In genomic region chr6:7911345-7911725, GRCh38 we compare ENCODE assay signal across 8 cellular contexts. TPM values are rescaled to one million over a fixed set of nuclear protein-coding genes. Genes with fewer than 3 reads are reported as not detected.
DNase-seq lines count a peak whose midpoint lies in the region; ATAC-seq and TF ChIP-seq lines count a peak whose summit lies in the region.

No MANE protein-coding gene starts in this region.

- DNase-seq in activated naive CD4-positive, alpha-beta T cell treated with anti-CD3 and anti-CD28 coated beads for 36 hours, result no peak
- DNase-seq in activated naive CD4-positive, alpha-beta T cell treated with anti-CD3 and anti-CD28 coated beads, Interleukin-2, amount 50 U/mL, for 72 hours (ENCODE audit: low spot score in 2 of 2), result no peak
- no peak for DNase-seq in activated naive CD8-positive, alpha-beta T cell treated with anti-CD3 and anti-CD28 coated beads, Interleukin-2, amount 50 U/mL, for 24 hours
- DNase-seq in kidney epithelial cell (ENCODE audit: low read depth), result no peak
- no peak for DNase-seq in tibial artery
- DNase-seq in NCI-H1436 treated with DMSO at 0.1 percent for 48 hours (lab: John Stamatoyannopoulos, UW), result no peak

- H3K36me3 ChIP-seq in kidney epithelial cell (ENCODE audit: control insufficient read depth, insufficient read depth, low read length) (no peaks in the 10 kb centered on the region), tibial artery (no peaks in the 10 kb centered on the region)

- intact Hi-C loops in activated naive CD4-positive, alpha-beta T cell treated with anti-CD3 and anti-CD28 coated beads for 36 hours (cut with micrococcal nuclease), result loop anchor here (5.0 to 10.0 kb wide), 4 partner anchors 91 to 599 kb away; partner anchors contain the start of genes SLC35B3 and SSR1
- intact Hi-C loops in tibial artery (cut with DNase I; ENCODE audit: low total_unique reads), result loop anchor here (10.0 kb wide), 1 partner anchor 153 kb away; the partner anchor contains the start of gene BLOC1S5

- H3K4me3 ChIP-seq in kidney epithelial cell (ENCODE audit: low read depth, low read length), result peak overlapping the region; percentile 61
- H3K4me3 ChIP-seq in tibial artery, result peak overlapping the region; percentile 68 to 86

- H3K27me3 Mint-ChIP-seq in activated naive CD4-positive, alpha-beta T cell treated with anti-CD3 and anti-CD28 coated beads for 36 hours (ENCODE audit: low read depth), result peaks cover 2% of the 10 kb centered on the region
- H3K27me3 Mint-ChIP-seq in activated naive CD8-positive, alpha-beta T cell treated with anti-CD3 and anti-CD28 coated beads, Interleukin-2, amount 50 U/mL, for 24 hours, result peaks cover 2% of the 10 kb centered on the region

- peak overlapping the region; percentile 73 for H3K4me3 Mint-ChIP-seq in activated naive CD4-positive, alpha-beta T cell treated with anti-CD3 and anti-CD28 coated beads for 36 hours
- no peak overlapping the region for H3K4me3 Mint-ChIP-seq in activated naive CD8-positive, alpha-beta T cell treated with anti-CD3 and anti-CD28 coated beads, Interleukin-2, amount 50 U/mL, for 24 hours

- H3K4me1 ChIP-seq in tibial artery, result peaks cover 0 to 23% (median 14%) of the 10 kb centered on the region in 4 donors

- CTCF ChIA-PET in activated naive CD4-positive, alpha-beta T cell treated with anti-CD3 and anti-CD28 coated beads for 36 hours (lab: Charles Lee), result no interaction called here

- peaks cover 14% of the 10 kb centered on the region for H3K4me1 Mint-ChIP-seq in activated naive CD4-positive, alpha-beta T cell treated with anti-CD3 and anti-CD28 coated beads for 36 hours (ENCODE audit: low read depth)
- H3K4me1 Mint-ChIP-seq in activated naive CD8-positive, alpha-beta T cell treated with anti-CD3 and anti-CD28 coated beads, Interleukin-2, amount 50 U/mL, for 24 hours, result peaks cover 23% of the 10 kb centered on the region

- no peaks in the 10 kb centered on the region for H3K9me3 Mint-ChIP-seq in activated naive CD4-positive, alpha-beta T cell treated with anti-CD3 and anti-CD28 coated beads for 36 hours
- no peaks in the 10 kb centered on the region for H3K9me3 Mint-ChIP-seq in activated naive CD4-positive, alpha-beta T cell treated with anti-CD3 and anti-CD28 coated beads, Interleukin-2, amount 50 U/mL, for 72 hours
- H3K9me3 Mint-ChIP-seq in activated naive CD8-positive, alpha-beta T cell treated with anti-CD3 and anti-CD28 coated beads, Interleukin-2, amount 50 U/mL, for 24 hours, result no peaks in the 10 kb centered on the region

- peaks cover 14% of the 10 kb centered on the region for H3K27me3 ChIP-seq in kidney epithelial cell (ENCODE audit: control insufficient read depth, insufficient read depth, low read length)
- no peaks in the 10 kb centered on the region for H3K27me3 ChIP-seq in tibial artery

- TF ChIP-seq CTCF in kidney epithelial cell (IDR thresholded peaks at IDR 0.05; ENCODE audit: insufficient read depth, low read length, poor library complexity, severe bottlenecking), result no peak
- no peak for TF ChIP-seq CTCF in tibial artery (IDR thresholded peaks at IDR 0.05)

- H3K27ac Mint-ChIP-seq in activated naive CD4-positive, alpha-beta T cell treated with anti-CD3 and anti-CD28 coated beads for 36 hours, result no peak overlapping the region
- no peak overlapping the region for H3K27ac Mint-ChIP-seq in activated naive CD4-positive, alpha-beta T cell treated with anti-CD3 and anti-CD28 coated beads, Interleukin-2, amount 50 U/mL, for 72 hours
- H3K27ac Mint-ChIP-seq in activated naive CD8-positive, alpha-beta T cell treated with anti-CD3 and anti-CD28 coated beads, Interleukin-2, amount 50 U/mL, for 24 hours, result peak overlapping the region; percentile 51

- no peaks in the 10 kb centered on the region for H3K9me3 ChIP-seq in tibial artery

- ATAC-seq in activated naive CD4-positive, alpha-beta T cell treated with anti-CD3 and anti-CD28 coated beads, Interleukin-2, amount 50 U/mL, for 72 hours, result no peak
- no peak for ATAC-seq in activated naive CD8-positive, alpha-beta T cell treated with anti-CD3 and anti-CD28 coated beads, Interleukin-2, amount 50 U/mL, for 24 hours
- ATAC-seq in HG02970 (IDR thresholded peaks at IDR 0.05; ENCODE audit: low FRiP score, unreplicated experiment) (no peak), GM18907 (IDR thresholded peaks at IDR 0.05; ENCODE audit: unreplicated experiment) (no peak)

- H3K36me3 Mint-ChIP-seq in activated naive CD4-positive, alpha-beta T cell treated with anti-CD3 and anti-CD28 coated beads for 36 hours (ENCODE audit: low read depth), result peaks cover 1% of the 10 kb centered on the region
- no peaks in the 10 kb centered on the region for H3K36me3 Mint-ChIP-seq in activated naive CD4-positive, alpha-beta T cell treated with anti-CD3 and anti-CD28 coated beads, Interleukin-2, amount 50 U/mL, for 72 hours
- H3K36me3 Mint-ChIP-seq in activated naive CD8-positive, alpha-beta T cell treated with anti-CD3 and anti-CD28 coated beads, Interleukin-2, amount 50 U/mL, for 24 hours (ENCODE audit: low read depth), result peaks cover 11% of the 10 kb centered on the region

- peak overlapping the region; percentile 77 to 78 for H3K27ac ChIP-seq in tibial artery

RNA-seq across cellular contexts. Expression of gene TXNDC5, which starts 0.7 kb away (rescaled TPM):
- 10 to 100 TPM; 60.7 to 62.2 TPM for total RNA-seq in activated naive CD4-positive, alpha-beta T cell treated with anti-CD3 and anti-CD28 coated beads for 36 hours
- total RNA-seq in activated naive CD4-positive, alpha-beta T cell treated with anti-CD3 and anti-CD28 coated beads, Interleukin-2, amount 50 U/mL, for 72 hours, result 10 to 100 TPM; 41.0 to 77.9 TPM
- 193 and 198 TPM in 2 replicates for total RNA-seq in kidney epithelial cell
